In the genomic region with DNA sequence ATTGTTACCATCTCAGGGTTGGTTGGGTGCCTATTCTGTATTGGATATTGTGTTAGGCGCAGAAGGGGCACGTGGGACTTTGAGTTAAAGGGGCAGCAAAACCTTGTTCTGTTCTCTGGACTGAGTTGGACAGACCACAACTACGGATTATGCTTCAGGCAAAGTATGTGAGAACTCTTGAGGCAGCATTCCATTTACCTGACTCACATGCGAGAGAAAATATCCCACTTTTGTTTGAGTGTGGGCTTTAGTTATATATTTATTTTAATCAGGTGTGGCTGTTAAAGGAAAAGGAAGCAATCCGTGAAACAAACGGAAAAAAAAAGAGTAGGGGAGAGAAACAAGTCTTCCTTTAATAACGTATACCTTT, we compare ENCODE assay signal across 8 cellular contexts. TPM values are rescaled to one million over a fixed set of nuclear protein-coding genes. Genes with fewer than 3 reads are reported as not detected.
DNase-seq lines count a peak whose midpoint lies in the region; ATAC-seq and TF ChIP-seq lines count a peak whose summit lies in the region.

No MANE protein-coding gene starts in this region.

- H3K4me3 ChIP-seq in heart right ventricle (peak overlapping the region; percentile 52 to 82 (median 74)), prostate gland (peak overlapping the region; percentile 49 to 60)

- intact Hi-C loops in heart right ventricle (cut with DNase I) (loop anchor here in 8 of 10 donors (5.0 to 10.0 kb wide), 7 partner anchors 129 to 422 kb away; partner anchors contain the start of gene TRPC1 (in 2 of the 8)), prostate gland (cut with DNase I) (no loop called here)

- H3K27me3 Mint-ChIP-seq in WTC11 (ENCODE audit: low read depth), result peaks cover 4% of the 10 kb centered on the region

- H3K27me3 ChIP-seq in heart right ventricle, result no peaks in the 10 kb centered on the region
- H3K27me3 ChIP-seq in prostate gland (replicated peaks; ENCODE audit: insufficient read depth), result no peaks in the 10 kb centered on the region

- no peak for TF ChIP-seq POLR2A in prostate gland (IDR thresholded peaks at IDR 0.05)

- no peak for ATAC-seq in WTC11
- peak in 7 of 8 donors; percentile 14 to 60 (median 38) for ATAC-seq in heart right ventricle
- no peak for ATAC-seq in GM21576 (IDR thresholded peaks at IDR 0.05; ENCODE audit: unreplicated experiment)

- H3K36me3 ChIP-seq in heart right ventricle, result no peaks in the 10 kb centered on the region
- H3K36me3 ChIP-seq in prostate gland, result no peaks in the 10 kb centered on the region

- H3K27ac Mint-ChIP-seq in WTC11, result no peak overlapping the region

- CTCF ChIA-PET in WTC11 (lab: Charles Lee), result no interaction called here

- WGBS in heart right ventricle, 2 donors, result 13 to 14% methylated on average over 7 of the region's 7 CpGs
- WGBS in prostate gland, result 9% methylated on average over 7 of the region's 7 CpGs

- peak; percentile 56 for DNase-seq in H4 (ENCODE audit: low spot score)
- no peak for DNase-seq in WTC11 (ENCODE audit: low spot score)
- no peak for DNase-seq in heart right ventricle
- no peak for DNase-seq in prostate gland (ENCODE audit: low spot score)
- DNase-seq in ureter (ENCODE audit: low spot score), result no peak
- DNase-seq in stimulated activated CD4-positive, alpha-beta T cell treated with anti-CD3 and anti-CD28 coated beads, Interleukin-1b, Interleukin-23, amount 100 ng/mL, for 48 hours, result no peak

- POLR2A ChIA-PET in WTC11 (lab: Charles Lee), result no interaction called here

- H3K4me1 Mint-ChIP-seq in WTC11, result peaks cover 19% of the 10 kb centered on the region

- TF ChIP-seq CTCF in 22Rv1 (IDR thresholded peaks at IDR 0.05) (no peak), WTC11 (IDR thresholded peaks at IDR 0.05) (no peak), heart right ventricle (IDR thresholded peaks at IDR 0.05) (no peak), prostate gland (IDR thresholded peaks at IDR 0.05) (no peak)

- H3K9me3 ChIP-seq in heart right ventricle (no peaks in the 10 kb centered on the region), prostate gland (no peaks in the 10 kb centered on the region)

- H3K27ac ChIP-seq in 22Rv1, result peak overlapping the region; percentile 79
- H3K27ac ChIP-seq in heart right ventricle, result peak overlapping the region in 9 of 10 donors; percentile 54 to 68 (median 63)
- H3K27ac ChIP-seq in prostate gland, result peak overlapping the region; percentile 60 to 79

- peaks cover 0 to 17% (median 4%) of the 10 kb centered on the region in 9 donors for H3K4me1 ChIP-seq in heart right ventricle
- H3K4me1 ChIP-seq in prostate gland (replicated peaks), result no peaks in the 10 kb centered on the region

- H3K9me3 Mint-ChIP-seq in WTC11, result peaks cover 9% of the 10 kb centered on the region

- peaks cover 14% of the 10 kb centered on the region for H3K36me3 Mint-ChIP-seq in WTC11

- H3K4me3 Mint-ChIP-seq in WTC11, result peak overlapping the region; percentile 97

TF ChIP-seq in WTC11, 78 proteins besides CTCF, POLR2A, EP300 and RAD21:
- TF ChIP-seq RELA (CRISPR knock-in tag; IDR thresholded peaks at IDR 0.05; ENCODE audit: borderline replicate concordance) (no peak), NFE2L1 (CRISPR knock-in tag; IDR thresholded peaks at IDR 0.05) (no peak), PREB (CRISPR knock-in tag; IDR thresholded peaks at IDR 0.05; ENCODE audit: borderline replicate concordance) (no peak), CDX4 (CRISPR knock-in tag; IDR thresholded peaks at IDR 0.05; ENCODE audit: borderline replicate concordance) (no peak), ZNF121 (CRISPR knock-in tag; IDR thresholded peaks at IDR 0.05) (no peak), ZNF317 (CRISPR knock-in tag; IDR thresholded peaks at IDR 0.05; ENCODE audit: borderline replicate concordance, low read depth) (no peak), SMAD3 (CRISPR knock-in tag; IDR thresholded peaks at IDR 0.05; ENCODE audit: borderline replicate concordance) (no peak), TEAD4 (CRISPR knock-in tag; IDR thresholded peaks at IDR 0.05) (no peak), ZNF263 (CRISPR knock-in tag; IDR thresholded peaks at IDR 0.05; ENCODE audit: low read depth) (no peak), ESRRA (CRISPR knock-in tag; IDR thresholded peaks at IDR 0.05; ENCODE audit: borderline replicate concordance) (no peak), ZNF232 (CRISPR knock-in tag; IDR thresholded peaks at IDR 0.05) (no peak)

RNA-seq across cellular contexts. Expression of gene PLS1, which starts 0.6 kb away (rescaled TPM):
- total RNA-seq in H4 (2014; rRNA removed; shearing (Covaris generic)), result 7.8 and 9.5 TPM in 2 replicates
- total RNA-seq in WTC11 (2021), result 26.4 to 32.6 TPM (median 29.9 TPM) in 3 replicates
- 1 to 10 TPM; 1.0 to 2.7 (median 1.8) TPM for total RNA-seq in heart right ventricle
- polyA plus RNA-seq in heart right ventricle, result under 1 TPM; 0.72 to 0.73 TPM
- total RNA-seq in prostate gland, result 1 to 10 TPM; 6.4 to 7.0 TPM
- total RNA-seq in ureter, result 70.5 TPM

RNA-seq across cellular contexts. Expression of gene ATR, which starts 17.0 kb away (rescaled TPM):
- total RNA-seq in H4 (2014; rRNA removed; shearing (Covaris generic)), result 17.2 and 25.0 TPM in 2 replicates
- total RNA-seq in WTC11 (2021) (22.9 to 26.7 TPM (median 24.2 TPM) in 3 replicates), heart right ventricle (10 to 100 TPM in 6 of 10 donors, 1 to 10 TPM in 4; 6.8 to 13.6 (median 10.8) TPM), prostate gland (10 to 100 TPM; 35.6 to 36.1 TPM), ureter (45.7 TPM)
- 10 to 100 TPM in 1 of 2 donors, 1 to 10 TPM in 1; 4.8 to 19.7 TPM for polyA plus RNA-seq in heart right ventricle

Comparison
In these comparisons a context has a peak if more than half of its experiments do, and no peak if none do; other contexts are left out.
1. ATAC-seq: peak in heart right ventricle (7 of 8); none in WTC11 (single experiment) and GM21576 (single experiment).
2. Peak in every context shown above with its lines, with median percentiles within 50 percentile points of each other: H3K27ac ChIP-seq.